In the genomic region with DNA sequence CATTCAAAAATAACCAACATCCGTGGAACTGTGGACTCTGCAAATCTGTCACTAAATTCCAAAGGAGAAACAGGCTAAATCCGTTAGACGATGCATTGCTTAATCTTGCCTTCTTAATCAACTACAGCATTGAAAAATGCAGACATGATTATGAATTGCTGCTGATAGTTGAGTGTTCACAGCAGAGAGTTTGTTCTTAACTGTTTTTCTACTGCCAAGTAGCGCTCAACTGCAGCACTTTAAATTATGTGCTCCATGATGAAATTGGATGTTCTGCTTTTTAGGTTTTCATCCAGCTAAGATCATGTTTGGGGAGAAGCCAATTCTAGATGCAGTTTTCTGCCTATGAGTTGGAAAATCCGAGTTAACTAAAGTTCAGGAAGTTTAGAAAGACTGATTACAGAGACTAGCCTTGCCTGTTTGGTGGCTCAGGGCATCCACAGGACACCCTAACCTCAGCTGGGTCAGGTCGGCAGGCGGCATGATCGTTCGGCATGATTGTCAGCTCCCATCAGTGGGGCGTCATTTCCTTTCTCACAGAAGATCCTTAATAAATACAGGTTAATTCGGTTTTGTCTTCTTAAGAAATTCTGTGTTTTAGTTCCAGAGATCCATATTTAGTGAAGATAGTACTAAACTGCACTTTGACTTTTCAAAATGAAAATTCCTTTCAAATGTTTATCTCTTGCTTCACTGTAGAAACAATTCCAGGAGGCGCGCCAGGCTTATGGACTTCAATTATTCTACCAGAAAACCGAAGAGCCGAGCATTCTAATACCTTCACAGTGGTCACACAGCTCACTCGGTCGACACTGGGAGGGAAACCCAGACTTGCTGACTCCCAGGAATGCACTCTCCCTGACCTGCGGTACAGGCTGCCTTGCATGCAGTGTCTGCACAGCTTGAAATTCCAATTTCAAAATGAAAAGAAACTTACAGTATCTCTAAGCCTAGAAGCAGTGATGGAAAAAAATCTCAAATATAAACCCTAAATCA, we compare ENCODE assay signal across 18 cellular contexts.
A peak's percentile ranks its signal among the peaks of the same experiment; 100 is the strongest.
DNase-seq lines count a peak whose midpoint lies in the region; ATAC-seq, FAIRE-seq and TF ChIP-seq lines count a peak whose summit lies in the region.
"Had no signal": no experiment of that assay in that cellular context is flagged by ENCODE, and none has a peak within 500 bp of the region (broad histone marks: within the 10 kb centered on the region; RNA-seq: fewer than 3 reads in every experiment).

No MANE protein-coding gene starts in this region.

- no peaks in the 10 kb centered on the region for H3K9me2 ChIP-seq in hepatocyte (replicated peaks; ENCODE audit: insufficient read depth)

- H3K4me1 ChIP-seq in adipocyte (ENCODE audit: control insufficient read depth, insufficient read depth, low read length) (peaks cover 15% of the 10 kb centered on the region), hepatocyte (ENCODE audit: insufficient read depth) (peaks cover 6% of the 10 kb centered on the region)
- H3K4me1 ChIP-seq: Peyer's patch had no signal

- in situ Hi-C loops in GM13977 (cut with MboI; ENCODE audit: low pct_unique_long_range_greater_than_20kb, low sequenced_read_pairs, unreplicated experiment), result no loop called here

- peak; percentile 35 for DNase-seq in AG09309 (ENCODE audit: low read depth)
- DNase-seq in adipocyte (ENCODE audit: low read depth), result peak; percentile 79
- DNase-seq in hepatocyte (ENCODE audit: low spot score), result peak; percentile 27
- DNase-seq in retinal pigment epithelial cell (ENCODE audit: low read depth), result peak; percentile 85
- no peak for DNase-seq in GM13977 (ENCODE audit: low spot score)
- DNase-seq in HTR-8/SVneo (ENCODE audit: insufficient read length, low spot score), result no peak
- DNase-seq in D721Med (ENCODE audit: insufficient read length, low spot score), result no peak
- DNase-seq in left colon, result no peak
- DNase-seq: activated CD4-positive, alpha-beta T cell treated with anti-CD3 and anti-CD28 coated beads for 48 hours; amygdala; DMS53; effector CD4-positive, alpha-beta T cell; kidney glomerular epithelial cell; NCI-H1694; NCI-H526; Peyer's patch had no signal

- H3K4me2 ChIP-seq in hepatocyte, result peak overlapping the region; percentile 21

- H2AFZ ChIP-seq in hepatocyte, result no peak overlapping the region

- FAIRE-seq in HTR-8/SVneo (lab: Jason Lieb, UNC) (no peak), D721Med (lab: Jason Lieb, UNC) (no peak)
- FAIRE-seq: K562 had no signal

- peak; percentile 1 for TF ChIP-seq CTCF in AG09309 (IDR thresholded peaks at IDR 0.05; ENCODE audit: control insufficient read depth, insufficient read depth, low read depth, low read length, missing control alignments)
- no peak for TF ChIP-seq CTCF in hepatocyte (IDR thresholded peaks at IDR 0.05; ENCODE audit: poor library complexity)
- TF ChIP-seq CTCF in retinal pigment epithelial cell (conservative IDR thresholded peaks at IDR 0.05; ENCODE audit: low read depth, low read length), result no peak
- no peak for TF ChIP-seq CTCF in GM13977 (IDR thresholded peaks at IDR 0.05; ENCODE audit: extremely low read depth, insufficient read depth, missing control alignments)
- TF ChIP-seq CTCF in D721Med (IDR thresholded peaks at IDR 0.05; ENCODE audit: insufficient read depth, missing control alignments), result no peak

- intact Hi-C loops in left colon (cut with DNase I, micrococcal nuclease), result no loop called here

- peak overlapping the region; percentile 5 for H3K9ac ChIP-seq in adipocyte (ENCODE audit: low read length)

- 59% methylated on average over 18 of the region's 18 CpGs for WGBS in hepatocyte (ENCODE audit: low lambda C conversion rate, missing lambda C conversion rate)

- H3K9me3 ChIP-seq in adipocyte (ENCODE audit: control insufficient read depth, low read length) (peaks cover 3% of the 10 kb centered on the region), hepatocyte (ENCODE audit: low read depth) (no peaks in the 10 kb centered on the region)
- H3K9me3 ChIP-seq: Peyer's patch had no signal

- no peaks in the 10 kb centered on the region for H4K20me1 ChIP-seq in hepatocyte (ENCODE audit: insufficient read depth, poor library complexity, severe bottlenecking)

- H3K36me3 ChIP-seq in adipocyte (ENCODE audit: control insufficient read depth, insufficient read depth, low read length, severe bottlenecking) (no peaks in the 10 kb centered on the region), hepatocyte (replicated peaks; ENCODE audit: insufficient read depth, low read depth) (no peaks in the 10 kb centered on the region)
- H3K36me3 ChIP-seq: Peyer's patch had no signal

- no peaks in the 10 kb centered on the region for H3K27me3 ChIP-seq in adipocyte (replicated peaks; ENCODE audit: control insufficient read depth, insufficient read depth, low read length)
- no peaks in the 10 kb centered on the region for H3K27me3 ChIP-seq in hepatocyte
- H3K27me3 ChIP-seq: Peyer's patch had no signal

- no peaks in the 10 kb centered on the region for H3K79me2 ChIP-seq in hepatocyte

- H3K27ac ChIP-seq in hepatocyte, result peak overlapping the region; percentile 24

- H3K4me3 ChIP-seq in AG09309 (ENCODE audit: control insufficient read depth, low read depth, low read length) (peak overlapping the region; percentile 37), adipocyte (ENCODE audit: low read length) (peak overlapping the region; percentile 61), hepatocyte (no peak overlapping the region), retinal pigment epithelial cell (ENCODE audit: low read length) (peak overlapping the region; percentile 25)
- H3K4me3 ChIP-seq: K562, Peyer's patch had no signal

- ATAC-seq in left colon, result no peak
- ATAC-seq: K562; natural killer cell treated with Interleukin-12 subunit alpha and Interleukin-12 subunit beta and Interleukin-15 and Interleukin-18, amount 100 ng/mL, for 72 hours had no signal

Comparison
In these comparisons a context has a peak if more than half of its experiments do, and no peak if none do; other contexts are left out.
1. DNase-seq: peak in AG09309 (single experiment), adipocyte (single experiment), hepatocyte (single experiment) and retinal pigment epithelial cell (single experiment); none in GM13977 (single experiment), HTR-8/SVneo (single experiment), D721Med (single experiment) and left colon (0 of 2).